ENCODE assay signal across 12 cellular contexts in the genomic region with DNA sequence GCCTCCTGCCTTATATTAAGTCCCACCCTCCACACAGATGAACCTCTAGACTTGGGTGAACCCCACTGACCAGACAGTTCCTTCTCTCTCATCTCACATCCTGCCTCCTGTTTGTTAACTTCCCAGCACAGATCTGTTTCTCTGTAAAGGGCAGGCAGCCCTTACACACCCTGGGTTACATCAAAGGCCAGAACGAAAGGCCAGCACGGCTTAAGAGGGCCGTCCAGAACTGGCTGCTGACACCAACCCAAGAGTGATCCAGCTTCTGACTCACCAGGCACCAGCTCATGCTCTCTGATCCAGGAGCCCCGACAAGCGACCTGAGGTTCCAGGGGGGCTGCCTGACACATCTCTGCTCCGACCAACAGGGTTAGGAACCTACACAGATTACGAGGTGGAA.
DNase-seq lines count a peak whose midpoint lies in the region; ATAC-seq, FAIRE-seq and TF ChIP-seq lines count a peak whose summit lies in the region.
"Had no signal": no experiment of that assay in that cellular context is flagged by ENCODE, and none has a peak within 500 bp of the region (broad histone marks: within the 10 kb centered on the region; RNA-seq: fewer than 3 reads in every experiment).

No MANE protein-coding gene starts in this region.

- H3K9me1 ChIP-seq in keratinocyte (ENCODE audit: control insufficient read depth, extremely low read depth, insufficient read depth, low read length), result no peaks in the 10 kb centered on the region

- H3K27me3 ChIP-seq in body of pancreas (no peaks in the 10 kb centered on the region), keratinocyte (ENCODE audit: control insufficient read depth, extremely low read depth, insufficient read depth, low read length) (no peaks in the 10 kb centered on the region), gastrocnemius medialis (no peaks in the 10 kb centered on the region)

- dilution Hi-C loops in keratinocyte (cut with MboI; ENCODE audit: extremely low pct_ligation_motif_present, low sequenced_read_pairs), result no loop called here

- H3K4me3 ChIP-seq in body of pancreas, result no peak overlapping the region
- H3K4me3 ChIP-seq in keratinocyte (ENCODE audit: control insufficient read depth in 2 of 3, extremely low read depth in 1 of 3, insufficient read depth in 2 of 3, low read depth in 1 of 3, low read length in 3 of 3), result no peak overlapping the region
- peak overlapping the region; percentile 27 to 55 (median 42) for H3K4me3 ChIP-seq in gastrocnemius medialis

- H3K4me1 ChIP-seq in body of pancreas (peaks cover 27% of the 10 kb centered on the region), keratinocyte (ENCODE audit: control insufficient read depth, extremely low read depth, insufficient read depth, low read length) (peaks cover 31% of the 10 kb centered on the region), gastrocnemius medialis (peaks cover 35 to 38% of the 10 kb centered on the region in 2 donors)

- no peak for TF ChIP-seq POLR2A in body of pancreas (IDR thresholded peaks at IDR 0.05)
- peak; percentile 47 to 55 for TF ChIP-seq POLR2A in gastrocnemius medialis (IDR thresholded peaks at IDR 0.05)

- intact Hi-C loops in body of pancreas (cut with DNase I) (no loop called here), gastrocnemius medialis (cut with DNase I; ENCODE audit: low total_unique reads) (loop anchor here (1.0 kb wide), 3 partner anchors 33 to 127 kb away; no protein-coding TSS in a partner anchor)

- H3K36me3 ChIP-seq in body of pancreas (replicated peaks in 1 of 2; ENCODE audit: insufficient read depth in 1 of 2, low read depth in 2 of 2), result no peaks in the 10 kb centered on the region
- H3K36me3 ChIP-seq in keratinocyte (ENCODE audit: control insufficient read depth in 2 of 2, extremely low read depth in 1 of 2, insufficient read depth in 2 of 2, low read length in 2 of 2), result peaks cover 3 to 9% of the 10 kb centered on the region in 2 experiments
- H3K36me3 ChIP-seq in gastrocnemius medialis, result no peaks in the 10 kb centered on the region

- H3K9ac ChIP-seq in keratinocyte (ENCODE audit: control insufficient read depth, extremely low read depth, insufficient read depth, low read length), result no peak overlapping the region

- peaks cover 30% of the 10 kb centered on the region for H3K27me3 Mint-ChIP-seq in activated naive CD4-positive, alpha-beta T cell treated with anti-CD3 and anti-CD28 coated beads, Interleukin-2, amount 10 ng/mL, durations not matched to agents 7 days and 5 days

- H4K20me1 ChIP-seq in keratinocyte (ENCODE audit: control insufficient read depth, extremely low read depth, insufficient read depth, low read length), result peaks cover 4% of the 10 kb centered on the region

- no peak overlapping the region for H2AFZ ChIP-seq in keratinocyte (ENCODE audit: control insufficient read depth, low read length)

- no peak overlapping the region for H3K27ac Mint-ChIP-seq in activated naive CD4-positive, alpha-beta T cell treated with anti-CD3 and anti-CD28 coated beads, Interleukin-2, amount 10 ng/mL, durations not matched to agents 7 days and 5 days
- H3K27ac Mint-ChIP-seq: activated CD8-positive, alpha-beta T cell treated with anti-CD3 and anti-CD28 coated beads for 36 hours had no signal

- peaks cover 3% of the 10 kb centered on the region for H3K4me1 Mint-ChIP-seq in activated naive CD4-positive, alpha-beta T cell treated with anti-CD3 and anti-CD28 coated beads, Interleukin-2, amount 10 ng/mL, durations not matched to agents 7 days and 5 days
- H3K4me1 Mint-ChIP-seq: central memory CD8-positive, alpha-beta T cell had no signal

- peaks cover 7% of the 10 kb centered on the region for H3K9me3 Mint-ChIP-seq in activated naive CD4-positive, alpha-beta T cell treated with anti-CD3 and anti-CD28 coated beads, Interleukin-2, amount 10 ng/mL, durations not matched to agents 7 days and 5 days
- H3K9me3 Mint-ChIP-seq: central memory CD8-positive, alpha-beta T cell had no signal

- H3K27ac ChIP-seq in body of pancreas (peak overlapping the region in 3 of 4 donors; percentile 15 to 42 (median 19)), keratinocyte (ENCODE audit: control insufficient read depth, insufficient read depth, low read length) (peak overlapping the region; percentile 70), gastrocnemius medialis (peak overlapping the region; percentile 92 to 99 (median 96))

- H3K36me3 Mint-ChIP-seq in activated naive CD4-positive, alpha-beta T cell treated with anti-CD3 and anti-CD28 coated beads, Interleukin-2, amount 10 ng/mL, durations not matched to agents 7 days and 5 days, result no peaks in the 10 kb centered on the region

- FAIRE-seq in keratinocyte (lab: Jason Lieb, UNC), result no peak

- peak; percentile 65 for ATAC-seq in body of pancreas
- peak; percentile 82 to 83 for ATAC-seq in gastrocnemius medialis
- ATAC-seq in HG03457 (IDR thresholded peaks at IDR 0.05; ENCODE audit: unreplicated experiment), result no peak
- ATAC-seq: activated CD8-positive, alpha-beta T cell treated with anti-CD3 and anti-CD28 coated beads for 36 hours; PC-3 had no signal

- H3K79me2 ChIP-seq in keratinocyte (ENCODE audit: control insufficient read depth, insufficient read depth, low read length), result peaks cover 54% of the 10 kb centered on the region

- H3K4me2 ChIP-seq in keratinocyte (ENCODE audit: control insufficient read depth, extremely low read depth, insufficient read depth, low read depth, low read length), result no peak overlapping the region

- DNase-seq in Daoy (ENCODE audit: low read depth) (peak; percentile 66), body of pancreas (peak in 3 of 4 donors; percentile 31 to 55 (median 52)), keratinocyte (ENCODE audit: low read depth, low spot score) (no peak), gastrocnemius medialis (peak; percentile 91 to 97), NCI-H187 (lab: John Stamatoyannopoulos, UW) (no peak), GM13976 (ENCODE audit: low spot score) (no peak)
- no peak for DNase-seq in activated naive CD4-positive, alpha-beta T cell treated with anti-CD3 and anti-CD28 coated beads, Interleukin-2, amount 10 ng/mL, durations not matched to agents 7 days and 5 days
- DNase-seq: activated CD8-positive, alpha-beta T cell treated with anti-CD3 and anti-CD28 coated beads for 36 hours; Kasumi-1; PC-3 had no signal

- no peak overlapping the region for H3K4me3 Mint-ChIP-seq in activated naive CD4-positive, alpha-beta T cell treated with anti-CD3 and anti-CD28 coated beads, Interleukin-2, amount 10 ng/mL, durations not matched to agents 7 days and 5 days
- H3K4me3 Mint-ChIP-seq: activated CD8-positive, alpha-beta T cell treated with anti-CD3 and anti-CD28 coated beads for 36 hours; central memory CD8-positive, alpha-beta T cell had no signal

- CTCF ChIA-PET in activated naive CD4-positive, alpha-beta T cell treated with anti-CD3 and anti-CD28 coated beads, Interleukin-2, amount 10 ng/mL, durations not matched to agents 7 days and 5 days (lab: Charles Lee), result interaction anchor here (1.1 kb wide), 1 partner anchor 10 kb away, joined by 3 read pairs; no protein-coding TSS in a partner anchor

- WGBS in body of pancreas, 2 donors, result 56 to 83% methylated on average over 1 to 7 of the region's 7 CpGs

- TF ChIP-seq CTCF in body of pancreas (IDR thresholded peaks at IDR 0.05), result no peak
- no peak for TF ChIP-seq CTCF in keratinocyte (optimal IDR thresholded peaks at IDR 0.05 in 1 of 3, IDR thresholded peaks at IDR 0.05 in 1 of 3, conservative IDR thresholded peaks at IDR 0.05 in 1 of 3; ENCODE audit: extremely low read depth in 1 of 3, insufficient read depth in 2 of 3, low read length in 3 of 3)
- TF ChIP-seq CTCF in gastrocnemius medialis (IDR thresholded peaks at IDR 0.05 in 4 of 5, conservative IDR thresholded peaks at IDR 0.05 in 1 of 5), result no peak
- no peak for TF ChIP-seq CTCF in GM13976 (IDR thresholded peaks at IDR 0.05; ENCODE audit: borderline replicate concordance, control extremely low read depth, extremely low read depth, insufficient read depth, missing control alignments)

- H3K9me3 ChIP-seq in body of pancreas (no peaks in the 10 kb centered on the region), keratinocyte (ENCODE audit: control insufficient read depth, low read depth, low read length) (no peaks in the 10 kb centered on the region), gastrocnemius medialis (no peaks in the 10 kb centered on the region)

- in situ Hi-C loops in gastrocnemius medialis (cut with MboI; ENCODE audit: low sequenced_read_pairs in 4 of 4), result no loop called here
- in situ Hi-C loops in GM13976 (cut with MboI; ENCODE audit: low sequenced_read_pairs, unreplicated experiment), result no loop called here

Comparison
In these comparisons a context has a peak if more than half of its experiments do, and no peak if none do; other contexts are left out.
1. DNase-seq: peak in Daoy (single experiment), body of pancreas (3 of 4) and gastrocnemius medialis (2 of 2); none in keratinocyte (single experiment), activated naive CD4-positive, alpha-beta T cell treated with anti-CD3 and anti-CD28 coated beads, Interleukin-2, amount 10 ng/mL, durations not matched to agents 7 days and 5 days (single experiment), NCI-H187 (0 of 2) and GM13976 (single experiment).
2. H3K27ac ChIP-seq: peak in every context shown above with its lines; median percentile 96 in gastrocnemius medialis; 70 in keratinocyte; 19 in body of pancreas.
3. H3K4me3 ChIP-seq: peak in gastrocnemius medialis (4 of 4); none in body of pancreas (0 of 2) and keratinocyte (0 of 3).
4. POLR2A ChIP-seq: peak in gastrocnemius medialis (2 of 2); none in body of pancreas (0 of 3).